ENCODE assay signal across 8 cellular contexts in genomic region chr13:48969685-48970084, GRCh38.
"Had no signal": no experiment of that assay in that cellular context is flagged by ENCODE, and none has a peak within 500 bp of the region (broad histone marks: within the 10 kb centered on the region; RNA-seq: fewer than 3 reads in every experiment).

No MANE protein-coding gene starts in this region.

- DNase-seq: GM23248, GOT3, H7, HFFc6, KG1 had no signal

- H3K36me3 ChIP-seq: HAP-1 had no signal

- H2AFZ ChIP-seq: GM23248 had no signal

- H3K4me3 ChIP-seq: GM23248, HAP-1 had no signal

- FAIRE-seq: HepG2 had no signal

- H3K27ac ChIP-seq: GM23248 had no signal

- ATAC-seq: HCT116, HepG2 had no signal

- H3K9ac ChIP-seq: GM23248 had no signal
